Comparison of ENCODE assay signal across 8 cellular contexts in the genomic region with DNA sequence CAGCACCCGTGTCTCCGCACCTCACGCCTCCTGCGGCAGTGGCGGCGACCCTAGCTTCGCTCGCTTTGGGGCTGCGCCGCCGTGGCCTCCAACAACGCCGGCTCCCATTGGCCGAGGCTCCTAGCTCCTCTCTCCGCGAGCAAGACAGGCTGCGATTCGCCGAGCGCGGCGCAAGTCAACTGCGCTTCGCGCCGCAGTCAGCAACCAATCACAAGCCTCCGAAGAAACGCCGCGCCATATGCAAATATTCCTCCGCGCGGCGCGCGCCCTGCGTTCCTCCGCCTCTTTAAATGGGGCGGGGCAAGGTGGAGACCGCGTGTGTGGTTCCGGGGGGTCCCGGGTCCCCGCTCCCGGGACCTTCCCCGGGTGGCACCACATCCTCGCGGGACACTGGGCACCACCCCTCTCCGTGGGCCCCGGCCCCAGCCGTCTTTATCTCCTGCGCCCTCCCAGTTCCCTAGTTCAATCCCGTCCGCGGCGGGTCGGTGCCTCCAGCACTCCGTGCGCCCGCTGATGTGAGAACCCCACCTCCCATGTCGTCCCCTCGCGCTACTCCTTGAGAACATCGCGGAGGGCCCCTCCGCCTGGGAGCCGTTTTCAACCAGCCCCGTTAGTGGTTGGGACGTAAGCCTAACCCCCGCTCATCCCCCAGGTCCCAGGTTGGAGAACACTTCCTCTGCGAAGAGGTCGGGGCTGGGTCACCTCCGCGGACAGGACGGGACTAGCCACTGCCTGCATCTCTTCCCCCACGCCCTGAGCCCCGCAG. TPM values are rescaled to one million over a fixed set of nuclear protein-coding genes. Genes with fewer than 3 reads are reported as not detected.
DNase-seq lines count a peak whose midpoint lies in the region; ATAC-seq and TF ChIP-seq lines count a peak whose summit lies in the region.

A gene with protein sequence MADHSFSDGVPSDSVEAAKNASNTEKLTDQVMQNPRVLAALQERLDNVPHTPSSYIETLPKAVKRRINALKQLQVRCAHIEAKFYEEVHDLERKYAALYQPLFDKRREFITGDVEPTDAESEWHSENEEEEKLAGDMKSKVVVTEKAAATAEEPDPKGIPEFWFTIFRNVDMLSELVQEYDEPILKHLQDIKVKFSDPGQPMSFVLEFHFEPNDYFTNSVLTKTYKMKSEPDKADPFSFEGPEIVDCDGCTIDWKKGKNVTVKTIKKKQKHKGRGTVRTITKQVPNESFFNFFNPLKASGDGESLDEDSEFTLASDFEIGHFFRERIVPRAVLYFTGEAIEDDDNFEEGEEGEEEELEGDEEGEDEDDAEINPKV (minus strand): TSS at position 96 of the 766 bp plus-strand sequence. CDS start 13,109 bp downstream, outside the sequence.

- 0% methylated on average over 38 of the region's 77 CpGs; no CpG with 5 or more reads in 1 of the 2 experiments for WGBS in IMR-90 (ENCODE audit: extremely low coverage in 2 of 2, insufficient read length in 1 of 2), 2 experiments

- H2BK20ac ChIP-seq in IMR-90 (ENCODE audit: low read depth, low read length), result no peak within 1 kb of the TSS

- no TSS peak for BruUV-seq in IMR-90 (replicated peaks; lab: Mats Ljungman, UMichigan)

- H3K9me3 ChIP-seq in IMR-90 (ENCODE audit: control insufficient read depth, insufficient read depth, low read length), result no peaks in the 10 kb centered on the region
- no peaks in the 10 kb centered on the region for H3K9me3 ChIP-seq in mucosa of descending colon

- H3K27ac ChIP-seq in IMR-90 (ENCODE audit: insufficient read depth, low read length), result peak within 1 kb of the TSS; percentile 92

- H3K23ac ChIP-seq in IMR-90 (ENCODE audit: low read depth, low read length), result peak within 1 kb of the TSS; percentile 99

- peak within 1 kb of the TSS; percentile 98 for H3K9ac ChIP-seq in IMR-90 (ENCODE audit: low read depth, low read length)

- POLR2A ChIA-PET in IMR-90 (lab: Charles Lee; ENCODE audit: unreplicated experiment), result interaction anchor here (0.6 kb wide), 1 partner anchor 64 kb away, joined by 3 read pairs; a partner anchor contains a TSS

- peak within 1 kb of the TSS; percentile 83; the same call in 1 of the 2 replicates for H4K91ac ChIP-seq in IMR-90 (ENCODE audit: insufficient read depth, low read depth, low read length)

- 0 out of 2 replicates have a peak within 1 kb of the TSS, but pooled peaks have one; percentile 5 for H2BK120ac ChIP-seq in IMR-90 (ENCODE audit: low read depth, low read length)

- in situ Hi-C loops in IMR-90 (cut with MboI; ENCODE audit: low sequenced_read_pairs), result no loop called here

- TF ChIP-seq POLR2A in IMR-90 (IDR thresholded peaks at IDR 0.05; ENCODE audit: low read depth, low read length), result peak; percentile 73

- CTCF ChIA-PET in IMR-90 (lab: Yijun Ruan, JAX), result no interaction called here

- H3K9me1 ChIP-seq in IMR-90 (ENCODE audit: insufficient read depth, low read length), result 0 out of 2 replicates have a peak, but pooled peaks cover 6% of the 10 kb centered on the region

- H3K18ac ChIP-seq in IMR-90 (ENCODE audit: low read depth, low read length), result 0 out of 2 replicates have a peak within 1 kb of the TSS, but pooled peaks have one; percentile 6

- peak within 1 kb of the TSS; percentile 100 for H3K4me2 ChIP-seq in IMR-90 (ENCODE audit: low read depth, low read length)

- TF ChIP-seq CTCF in IMR-90 (conservative IDR thresholded peaks at IDR 0.05; ENCODE audit: low read depth, low read length) (no peak), epithelial cell of esophagus (IDR thresholded peaks at IDR 0.05; ENCODE audit: insufficient read depth, low read depth, low read length, missing control alignments) (no peak), mucosa of descending colon (IDR thresholded peaks at IDR 0.05) (no peak)

- H3K36me3 ChIP-seq in IMR-90 (ENCODE audit: control insufficient read depth, insufficient read depth, low read length) (no peaks in the 10 kb centered on the region; the same call in 1 of the 2 replicates), mucosa of descending colon (ENCODE audit: low read depth) (no peaks in the 10 kb centered on the region)

- H3K4ac ChIP-seq in IMR-90 (ENCODE audit: low read depth, low read length), result peak within 1 kb of the TSS; percentile 90

- peak; percentile 79 for ATAC-seq in GM21528 (IDR thresholded peaks at IDR 0.05; ENCODE audit: low FRiP score, unreplicated experiment)
- ATAC-seq in IMR-90 (ENCODE audit: low read depth), result peak; percentile 91
- ATAC-seq in mucosa of descending colon, result peak; percentile 91

- DNase-seq in DMS 273 (lab: John Stamatoyannopoulos, UW; ENCODE audit: unreplicated experiment), result peak; percentile 98
- peak; percentile 95 for DNase-seq in IMR-90
- peak; percentile 97 for DNase-seq in OCI-M1 (lab: John Stamatoyannopoulos, UW)
- peak; percentile 94 for DNase-seq in activated T-cell treated with anti-CD3 and anti-CD28 coated beads for 24 hours (ENCODE audit: low read depth)
- DNase-seq in epithelial cell of esophagus (ENCODE audit: low read depth), result peak; percentile 98
- DNase-seq in mucosa of descending colon, result peak; percentile 98 to 99 (median 98)
- DNase-seq in stimulated activated CD8-positive, alpha-beta memory T cell treated with anti-CD3 and anti-CD28 coated beads, Interleukin-4, amount 100 ng/mL, for 24 hours (ENCODE audit: low read depth), result peak; percentile 93

- no peak within 1 kb of the TSS for H2BK15ac ChIP-seq in IMR-90 (ENCODE audit: low read depth, low read length)

- H3K27me3 ChIP-seq in IMR-90 (ENCODE audit: control insufficient read depth, insufficient read depth, low read length), result no peaks in the 10 kb centered on the region

- peak within 1 kb of the TSS; percentile 98 for H2AK9ac ChIP-seq in IMR-90 (replicated peaks; ENCODE audit: low read depth, low read length, poor library complexity)

- peak within 1 kb of the TSS; percentile 95 for H2AFZ ChIP-seq in IMR-90 (replicated peaks; ENCODE audit: low read length, poor library complexity)

- H2BK5ac ChIP-seq in IMR-90 (ENCODE audit: low read depth, low read length, poor library complexity, severe bottlenecking), result peak within 1 kb of the TSS; percentile 87

- peaks cover 10% of the 10 kb centered on the region for H3K4me1 ChIP-seq in IMR-90 (ENCODE audit: control insufficient read depth, insufficient read depth, low read length)
- peaks cover 37% of the 10 kb centered on the region for H3K4me1 ChIP-seq in mucosa of descending colon (ENCODE audit: low read depth)

- peaks cover 40% of the 10 kb centered on the region for H4K20me1 ChIP-seq in IMR-90 (ENCODE audit: insufficient read depth, low read length)

- H2AK5ac ChIP-seq in IMR-90 (ENCODE audit: low read depth, low read length), result peak within 1 kb of the TSS; percentile 94

- peak within 1 kb of the TSS; percentile 46; the same call in 1 of the 2 replicates for H4K5ac ChIP-seq in IMR-90 (ENCODE audit: low read depth, low read length)

- H4K8ac ChIP-seq in IMR-90 (ENCODE audit: low read depth in 2 of 2, low read length in 2 of 2), result peak within 1 kb of the TSS; percentile 42 to 46; a peak in 2 of 4 replicates

- dilution Hi-C loops in IMR-90 (cut with HindIII; ENCODE audit: low sequenced_read_pairs, unreplicated experiment), result no loop called here

- no peak for TF ChIP-seq RAD21 in IMR-90 (IDR thresholded peaks at IDR 0.05; ENCODE audit: low read length)

- H3K56ac ChIP-seq in IMR-90 (ENCODE audit: extremely low read depth, insufficient read depth, low read length), result peak within 1 kb of the TSS; percentile 77

- H3K4me3 ChIP-seq in IMR-90 (ENCODE audit: insufficient read depth, low read depth, low read length), result peak within 1 kb of the TSS; percentile 92
- H3K4me3 ChIP-seq in epithelial cell of esophagus (ENCODE audit: low read length), result peak within 1 kb of the TSS; percentile 79
- peak within 1 kb of the TSS; percentile 84 for H3K4me3 ChIP-seq in mucosa of descending colon

- intact Hi-C loops in IMR-90 (cut with micrococcal nuclease) (loop anchor here (5.0 kb wide), 2 partner anchors 100 to 460 kb away; no protein-coding TSS in a partner anchor), mucosa of descending colon (cut with DNase I, micrococcal nuclease) (no loop called here)

- peaks cover 0 to 18% of the 10 kb centered on the region in 2 experiments; a peak in 2 of 4 replicates for H3K79me1 ChIP-seq in IMR-90 (ENCODE audit: low read depth in 1 of 2, low read length in 2 of 2)

- H3K14ac ChIP-seq in IMR-90 (replicated peaks; ENCODE audit: low read depth, low read length), result peak within 1 kb of the TSS; percentile 64

TF ChIP-seq in IMR-90, 13 proteins besides CTCF, POLR2A, EP300 and RAD21:
- TF ChIP-seq, protein P1, sequence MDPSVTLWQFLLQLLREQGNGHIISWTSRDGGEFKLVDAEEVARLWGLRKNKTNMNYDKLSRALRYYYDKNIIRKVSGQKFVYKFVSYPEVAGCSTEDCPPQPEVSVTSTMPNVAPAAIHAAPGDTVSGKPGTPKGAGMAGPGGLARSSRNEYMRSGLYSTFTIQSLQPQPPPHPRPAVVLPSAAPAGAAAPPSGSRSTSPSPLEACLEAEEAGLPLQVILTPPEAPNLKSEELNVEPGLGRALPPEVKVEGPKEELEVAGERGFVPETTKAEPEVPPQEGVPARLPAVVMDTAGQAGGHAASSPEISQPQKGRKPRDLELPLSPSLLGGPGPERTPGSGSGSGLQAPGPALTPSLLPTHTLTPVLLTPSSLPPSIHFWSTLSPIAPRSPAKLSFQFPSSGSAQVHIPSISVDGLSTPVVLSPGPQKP (IDR thresholded peaks at IDR 0.05; ENCODE audit: borderline replicate concordance, low read depth, low read length), result no peak
- TF ChIP-seq FOS (IDR thresholded peaks at IDR 0.05; ENCODE audit: low read depth, low read length) (peak; percentile 27; the same call in 1 of the 2 replicates), CHD1 (IDR thresholded peaks at IDR 0.05; ENCODE audit: low read depth, low read length) (no peak), MXI1 (IDR thresholded peaks at IDR 0.05; ENCODE audit: borderline replicate concordance, low read depth, low read length) (peak; percentile 100)
TF ChIP-seq in IMR-90: peak in this region for 2.

RNA-seq across cellular contexts. Expression of the gene that starts here (rescaled TPM):
- total RNA-seq in IMR-90 (2012; rRNA removed), result 71.5 and 80.8 TPM in 2 replicates
- 57.3 and 80.7 TPM in 2 replicates for polyA plus RNA-seq in IMR-90 (2012; rRNA removed)
- polyA plus RNA-seq in IMR-90 (2012; cell fraction: cytosol; rRNA removed), result 50.3 and 75.4 TPM in 2 replicates
- 71.1 and 101 TPM in 2 replicates for polyA plus RNA-seq in IMR-90 (2012; cell fraction: nucleus; rRNA removed; ENCODE audit: low replicate concordance)
- 100 to 1,000 TPM in 1 of 3 donors, 10 to 100 TPM in 2; 94.0 to 116 (median 99.8) TPM for total RNA-seq in mucosa of descending colon

Comparison
In these comparisons a context has a peak if more than half of its experiments do, and no peak if none do; other contexts are left out.
1. Peak in every context shown above with its lines: DNase-seq, ATAC-seq, H3K4me3 ChIP-seq and H3K27ac ChIP-seq.